ENCODE assay signal across 16 cellular contexts in genomic region chr10:16867556-16867955, GRCh38. TPM values are rescaled to one million over a fixed set of nuclear protein-coding genes. Genes with fewer than 3 reads are reported as not detected.
DNase-seq lines count a peak whose midpoint lies in the region; ATAC-seq, FAIRE-seq and TF ChIP-seq lines count a peak whose summit lies in the region.
"Had no signal": no experiment of that assay in that cellular context is flagged by ENCODE, and none has a peak within 500 bp of the region (broad histone marks: within the 10 kb centered on the region; RNA-seq: fewer than 3 reads in every experiment).

No MANE protein-coding gene starts in this region.

- FAIRE-seq in HTR-8/SVneo (lab: Jason Lieb, UNC) (no peak), small intestine (lab: Jason Lieb, UNC) (no peak)
- FAIRE-seq: keratinocyte had no signal

- ATAC-seq in HG03280 (IDR thresholded peaks at IDR 0.05; ENCODE audit: unreplicated experiment): no peak

- 48 to 52% (median 50%) methylated on average over 2 of the region's 2 CpGs for WGBS in small intestine, 3 donors

- DNase-seq in AG04449 (ENCODE audit: low read depth, low spot score): peak; percentile 12
- DNase-seq in HTR-8/SVneo (ENCODE audit: insufficient read length, low spot score): peak; percentile 5
- peak; percentile 49 to 67 for DNase-seq in cardiac fibroblast (ENCODE audit: low read depth in 2 of 2)
- DNase-seq in kidney epithelial cell (ENCODE audit: low read depth): peak; percentile 59
- no peak for DNase-seq in small intestine
- no peak for DNase-seq in BE2C
- no peak for DNase-seq in ureter (ENCODE audit: low spot score)
- DNase-seq: activated naive CD8-positive, alpha-beta T cell treated with anti-CD3 and anti-CD28 coated beads, Interleukin-2, amount 10 ng/mL, durations not matched to agents 7 days and 5 days; effector CD8-positive, alpha-beta T cell; NCI-H2171 treated with DMSO at 0.1 percent for 48 hours; OCI-M1; stimulated activated CD4-positive, alpha-beta T cell treated with anti-CD3 and anti-CD28 coated beads, Interleukin-2, amount 100 ng/mL, for 24 hours; stomach had no signal

- H3K27me3 ChIP-seq in kidney epithelial cell (ENCODE audit: control insufficient read depth, insufficient read depth, low read length) (no peaks in the 10 kb centered on the region), small intestine (ENCODE audit: control insufficient read depth in 2 of 2, insufficient read depth in 2 of 2, low read length in 2 of 2) (no peaks in the 10 kb centered on the region), BE2C (no peaks in the 10 kb centered on the region)
- H3K27me3 ChIP-seq: stomach had no signal

- TF ChIP-seq CTCF in AG04449 (IDR thresholded peaks at IDR 0.05; ENCODE audit: insufficient read depth, low read length, missing control alignments) (no peak), cardiac fibroblast (IDR thresholded peaks at IDR 0.05; ENCODE audit: low read depth, low read length) (no peak), kidney epithelial cell (IDR thresholded peaks at IDR 0.05; ENCODE audit: insufficient read depth, low read length, poor library complexity, severe bottlenecking) (no peak), BE2C (IDR thresholded peaks at IDR 0.05; ENCODE audit: low read depth, low read length) (no peak)

- POLR2A ChIA-PET in AG04449 (lab: Yijun Ruan, JAX): no interaction called here

- CTCF ChIA-PET in AG04449 (lab: Yijun Ruan, JAX): interaction anchor here (1.0 to 2.1 kb wide), 2 partner anchors 14 to 83 kb away, joined by 3 to 6 read pairs; no protein-coding TSS in a partner anchor

- no peak overlapping the region for H3K27ac ChIP-seq in small intestine (ENCODE audit: low read depth in 1 of 2, low read length in 1 of 2)
- H3K27ac ChIP-seq: KMS-11, stomach had no signal

- H3K4me1 ChIP-seq in small intestine (ENCODE audit: control insufficient read depth in 2 of 2, insufficient read depth in 1 of 2, low read depth in 1 of 2, low read length in 1 of 2) (no peaks in the 10 kb centered on the region), BE2C (peaks cover 17% of the 10 kb centered on the region)
- H3K4me1 ChIP-seq: stomach had no signal

- H3K9me3 ChIP-seq in small intestine (ENCODE audit: control insufficient read depth, low read depth): no peaks in the 10 kb centered on the region
- no peaks in the 10 kb centered on the region for H3K9me3 ChIP-seq in BE2C
- H3K9me3 ChIP-seq: stomach had no signal

- H3K36me3 ChIP-seq in kidney epithelial cell (ENCODE audit: control insufficient read depth, insufficient read depth, low read length): no peaks in the 10 kb centered on the region
- no peaks in the 10 kb centered on the region for H3K36me3 ChIP-seq in small intestine (ENCODE audit: control insufficient read depth in 2 of 2, insufficient read depth in 2 of 2, low read length in 2 of 2)
- H3K36me3 ChIP-seq in BE2C: no peaks in the 10 kb centered on the region
- H3K36me3 ChIP-seq: stomach had no signal

- H3K4me3 ChIP-seq in AG04449 (ENCODE audit: low read depth, low read length) (no peak overlapping the region), cardiac fibroblast (replicated peaks in 1 of 2; ENCODE audit: low read depth in 2 of 2, low read length in 2 of 2) (no peak overlapping the region), kidney epithelial cell (ENCODE audit: low read depth, low read length) (no peak overlapping the region), small intestine (ENCODE audit: low read depth in 1 of 2, low read length in 2 of 2) (no peak overlapping the region), BE2C (ENCODE audit: low read depth, low read length) (no peak overlapping the region)
- H3K4me3 ChIP-seq: stomach had no signal

RNA-seq across cellular contexts. Expression of gene RSU1, which starts 50.3 kb away (rescaled TPM):
- total RNA-seq in kidney epithelial cell (75.3 and 76.8 TPM in 2 replicates), ureter (78.7 TPM)
- 10 to 100 TPM; 19.2 to 37.0 (median 21.5) TPM for polyA plus RNA-seq in small intestine
- polyA plus RNA-seq in BE2C (2012; ENCODE audit: insufficient read depth, insufficient read length, low read depth): 27.2 TPM

Comparison
In these comparisons a context has a peak if more than half of its experiments do, and no peak if none do; other contexts are left out.
1. DNase-seq: peak in AG04449 (single experiment), HTR-8/SVneo (single experiment), cardiac fibroblast (2 of 2) and kidney epithelial cell (single experiment); none in small intestine (single experiment), BE2C (single experiment) and ureter (single experiment).